Comparison of ENCODE assay signal across 9 cellular contexts in genomic region chr5:64635056-64635686, GRCh38. TPM values are rescaled to one million over a fixed set of nuclear protein-coding genes. Genes with fewer than 3 reads are reported as not detected.
DNase-seq lines count a peak whose midpoint lies in the region; ATAC-seq and TF ChIP-seq lines count a peak whose summit lies in the region.
"Had no signal": no experiment of that assay in that cellular context is flagged by ENCODE, and none has a peak within 500 bp of the region (broad histone marks: within the 10 kb centered on the region; RNA-seq: fewer than 3 reads in every experiment).

No MANE protein-coding gene starts in this region.

- H2BK20ac ChIP-seq in H9 (ENCODE audit: low read depth, low read length, poor library complexity, severe bottlenecking): no peak overlapping the region

- no peak for TF ChIP-seq EP300 in stomach (IDR thresholded peaks at IDR 0.05)

- H3K56ac ChIP-seq in H9 (ENCODE audit: insufficient read length, low read depth, low read length): no peak overlapping the region

- no peaks in the 10 kb centered on the region; a peak in 1 of 7 replicates for H3K36me3 Mint-ChIP-seq in H9 (ENCODE audit: insufficient read depth in 1 of 3, low read depth in 3 of 3)

- H3K4me3 ChIP-seq in SU-DHL-6 (ENCODE audit: insufficient read depth, low read length, poor library complexity, severe bottlenecking) (no peak overlapping the region), stomach (no peak overlapping the region)

- no peak overlapping the region for H4K5ac ChIP-seq in H9 (ENCODE audit: insufficient read length, low read depth, low read length)

- no peaks in the 10 kb centered on the region for H3K23me2 ChIP-seq in H9 (ENCODE audit: insufficient read length, low read depth, low read length, poor library complexity, severe bottlenecking)

- intact Hi-C loops in stomach (cut with DNase I; ENCODE audit: low total_unique reads): loop anchor here (5.0 to 10.0 kb wide), 2 partner anchors 152 to 850 kb away; partner anchors contain the start of gene ADAMTS6

- H2AK5ac ChIP-seq in H9 (ENCODE audit: insufficient read length, low read length): no peak overlapping the region

- DNase-seq in COLO829 (ENCODE audit: low spot score): peak; percentile 6
- no peak for DNase-seq in H9
- peak; percentile 7 for DNase-seq in globus pallidus (ENCODE audit: low spot score)
- DNase-seq in stomach: no peak
- DNase-seq in mucosa of gallbladder (ENCODE audit: low spot score): no peak

- no peak overlapping the region for H3K4ac ChIP-seq in H9 (ENCODE audit: low read depth, low read length)

- H4K8ac ChIP-seq in H9 (replicated peaks; ENCODE audit: insufficient read length, low read depth, low read length): no peak overlapping the region

- peaks cover 2% of the 10 kb centered on the region for H3K27me3 Mint-ChIP-seq in H9 (ENCODE audit: low read depth)

- TF ChIP-seq POLR2A in stomach (IDR thresholded peaks at IDR 0.05): no peak

- no peaks in the 10 kb centered on the region for H3K27me3 ChIP-seq in H9 (ENCODE audit: insufficient read depth, low read length)
- no peaks in the 10 kb centered on the region for H3K27me3 ChIP-seq in SU-DHL-6 (ENCODE audit: low read length)
- H3K27me3 ChIP-seq in stomach: peaks cover 0 to 4% (median 0%) of the 10 kb centered on the region in 3 donors

- no peak overlapping the region for H3K27ac ChIP-seq in H9 (ENCODE audit: insufficient read length, low read depth, low read length)
- no peak overlapping the region for H3K27ac ChIP-seq in SU-DHL-6 (ENCODE audit: low read depth, low read length)
- H3K27ac ChIP-seq in stomach: no peak overlapping the region

- H4K91ac ChIP-seq in H9 (ENCODE audit: insufficient read length, low read depth, low read length): no peak overlapping the region

- no peak overlapping the region for H3K23ac ChIP-seq in H9 (ENCODE audit: insufficient read length, low read depth, low read length)

- H3K9ac ChIP-seq in H9 (ENCODE audit: extremely low read depth, insufficient read length, low read length) (no peak overlapping the region), SU-DHL-6 (ENCODE audit: low read length) (no peak overlapping the region)

- H2BK120ac ChIP-seq in H9 (ENCODE audit: low read depth, low read length, poor library complexity, severe bottlenecking): no peak overlapping the region

- H3K79me1 ChIP-seq in H9 (ENCODE audit: insufficient read depth, low read depth, low read length, poor library complexity, severe bottlenecking): no peaks in the 10 kb centered on the region

- H3K27ac Mint-ChIP-seq in H9: no peak overlapping the region

- H3F3A ChIP-seq in SU-DHL-6 (ENCODE audit: insufficient read depth): no peaks in the 10 kb centered on the region

- H3T11ph ChIP-seq in H9 (ENCODE audit: low read length): no peak overlapping the region

- H3K18ac ChIP-seq in H9 (ENCODE audit: insufficient read length, low read depth, low read length): no peak overlapping the region

- H3K4me1 ChIP-seq in H9 (ENCODE audit: insufficient read depth, low read length) (peaks cover 3% of the 10 kb centered on the region; the same call in 1 of the 2 replicates), stomach (no peaks in the 10 kb centered on the region)

- peak; percentile 91 for TF ChIP-seq CTCF in H9 (conservative IDR thresholded peaks at IDR 0.05)
- TF ChIP-seq CTCF in SU-DHL-6 (IDR thresholded peaks at IDR 0.05; ENCODE audit: insufficient read depth, low read length, poor library complexity, severe bottlenecking): peak; percentile 73
- TF ChIP-seq CTCF in stomach (IDR thresholded peaks at IDR 0.05): peak in 5 of 7 experiments; percentile 50 to 77 (median 61)

- H3K9me3 ChIP-seq in H9 (ENCODE audit: control insufficient read depth, low read depth, low read length): no peaks in the 10 kb centered on the region
- no peaks in the 10 kb centered on the region for H3K9me3 ChIP-seq in SU-DHL-6 (ENCODE audit: insufficient read depth, low read length)
- no peaks in the 10 kb centered on the region for H3K9me3 ChIP-seq in stomach

- H4K20me1 ChIP-seq in H9 (ENCODE audit: control insufficient read depth, insufficient read depth, insufficient read length) (no peaks in the 10 kb centered on the region), SU-DHL-6 (ENCODE audit: low read depth, low read length) (no peaks in the 10 kb centered on the region)

- H3K4me2 ChIP-seq in H9 (ENCODE audit: insufficient read depth, insufficient read length, low read length) (no peak overlapping the region), SU-DHL-6 (ENCODE audit: low read depth, low read length, poor library complexity, severe bottlenecking) (no peak overlapping the region)

- WGBS in H9 (ENCODE audit: extremely low coverage, insufficient read length, low lambda C conversion rate): no CpG with 5 or more reads among the region's 1 CpG
- WGBS in stomach, 5 donors: 0 to 5% (median 0%) methylated on average over 1 of the region's 1 CpG

- no peak overlapping the region for H2BK5ac ChIP-seq in H9 (ENCODE audit: insufficient read length, low read length)

- H2AFZ ChIP-seq in H9 (ENCODE audit: low read length) (no peak overlapping the region), SU-DHL-6 (ENCODE audit: low read depth, low read length, severe bottlenecking) (no peak overlapping the region)

- no peaks in the 10 kb centered on the region for H3K79me2 ChIP-seq in H9 (ENCODE audit: insufficient read depth, low read length)
- no peaks in the 10 kb centered on the region for H3K79me2 ChIP-seq in SU-DHL-6 (ENCODE audit: insufficient read depth, low read length)

- H2BK15ac ChIP-seq in H9 (ENCODE audit: low read depth, low read length): no peak overlapping the region

- no peak overlapping the region for H2BK12ac ChIP-seq in H9 (ENCODE audit: insufficient read length, low read depth, low read length)

- peaks cover 6 to 13% of the 10 kb centered on the region in 2 experiments for H3K4me1 Mint-ChIP-seq in H9

- H3K36me3 ChIP-seq in SU-DHL-6 (ENCODE audit: low read length) (no peaks in the 10 kb centered on the region), stomach (no peaks in the 10 kb centered on the region)

- H3K4me3 Mint-ChIP-seq in H9: no peak overlapping the region

- H3K14ac ChIP-seq in H9 (ENCODE audit: insufficient read depth, low read length): no peak overlapping the region

- H3K9me2 ChIP-seq in SU-DHL-6 (replicated peaks; ENCODE audit: insufficient read depth, low read length): no peaks in the 10 kb centered on the region

- H3K9me3 Mint-ChIP-seq in H9: no peaks in the 10 kb centered on the region

- ATAC-seq in HG03039 (IDR thresholded peaks at IDR 0.05; ENCODE audit: unreplicated experiment) (no peak), HG03457 (IDR thresholded peaks at IDR 0.05; ENCODE audit: unreplicated experiment) (no peak)

RNA-seq across cellular contexts. Expression of gene SHISAL2B, which starts 55.1 kb away (rescaled TPM):
- 5.0 and 5.4 TPM in 2 replicates for total RNA-seq in H9 (2021)
- not detected for total RNA-seq in stomach
- not detected for polyA plus RNA-seq in stomach
- not detected for total RNA-seq in mucosa of gallbladder
- total RNA-seq: mononuclear cell had no signal

Comparison
In these comparisons a context has a peak if more than half of its experiments do, and no peak if none do; other contexts are left out.
1. DNase-seq: peak in COLO829 (single experiment) and globus pallidus (single experiment); none in H9 (single experiment), stomach (single experiment) and mucosa of gallbladder (single experiment).
2. Peak in every context shown above with its lines, with median percentiles within 50 percentile points of each other: CTCF ChIP-seq.